24 cellular contexts compared by ENCODE assay signal in the genomic region with DNA sequence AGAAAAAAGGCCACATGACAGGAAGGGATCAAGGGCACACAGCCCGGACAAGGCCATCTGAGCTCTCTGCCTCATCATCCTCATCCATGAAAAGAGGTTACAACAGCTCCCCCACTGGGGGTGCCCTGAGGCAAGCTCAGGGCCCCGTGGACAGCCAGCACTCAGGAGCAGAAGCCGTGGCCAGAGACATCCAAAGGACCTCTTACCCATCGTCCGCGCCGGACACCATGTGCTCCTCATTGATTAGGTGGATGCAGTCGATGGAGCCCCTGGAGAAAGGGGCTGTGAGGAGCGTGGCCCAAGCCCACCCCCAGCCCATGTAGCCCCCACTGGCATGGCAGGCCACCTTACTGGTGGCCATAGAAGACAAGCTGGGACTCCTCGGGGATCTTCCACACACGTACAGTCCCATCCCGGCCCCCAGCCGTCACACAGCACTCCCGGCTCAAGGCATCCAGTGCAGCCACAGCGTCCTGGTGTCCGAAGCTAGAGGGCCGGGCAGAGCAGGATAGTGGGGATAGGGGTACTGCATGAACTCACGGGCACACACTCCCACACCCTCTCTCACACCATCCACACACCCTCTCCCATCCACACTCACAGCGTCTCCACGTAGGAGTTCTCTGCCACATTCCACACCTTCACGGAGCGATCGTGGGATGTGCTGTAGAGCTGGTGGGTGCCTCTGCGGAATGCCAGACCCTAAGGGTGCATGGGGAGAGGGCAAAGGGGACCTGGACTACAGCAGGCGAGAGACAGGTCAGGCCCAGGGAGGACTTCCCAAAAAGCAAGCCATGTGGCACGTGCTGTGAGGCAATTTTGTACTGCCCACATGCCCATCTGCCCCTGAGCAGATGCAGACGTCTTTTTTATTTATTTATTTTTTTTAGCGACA. TPM values are rescaled to one million over a fixed set of nuclear protein-coding genes. Genes with fewer than 3 reads are reported as not detected.
"Had no signal": no experiment of that assay in that cellular context is flagged by ENCODE, and none has a peak within 500 bp of the region (broad histone marks: within the 10 kb centered on the region; RNA-seq: fewer than 3 reads in every experiment).

No MANE protein-coding gene starts in this region.

- H3K27ac Mint-ChIP-seq: activated T-helper 1 cell treated with anti-CD3 and anti-CD28 coated beads, Interleukin-12 subunit alpha, Interleukin-12 subunit beta, Interleukin-2, Interleukin-4 antibody, amounts not matched to agents 30 ng/mL and 10 ng/mL and 1 ng/mL, durations not matched to agents 14 hours and 24 hours and 36 hours; mesothelial cell of epicardium; stimulated activated naive B cell treated with anti-CD40 and anti-IgM and Interleukin-4, amounts not matched to agents 10 μg/mL and 1 μg/mL and 100 μg/mL, for 72 hours had no signal

- H3K27me3 ChIP-seq: body of pancreas, ovary, right lobe of liver, tibial artery, vagina had no signal

- H3K4me3 Mint-ChIP-seq: activated T-helper 1 cell treated with anti-CD3 and anti-CD28 coated beads, Interleukin-12 subunit alpha, Interleukin-12 subunit beta, Interleukin-2, Interleukin-4 antibody, amounts not matched to agents 30 ng/mL and 10 ng/mL and 1 ng/mL, durations not matched to agents 14 hours and 24 hours and 36 hours; mesothelial cell of epicardium; stimulated activated naive B cell treated with anti-CD40 and anti-IgM and Interleukin-4, amounts not matched to agents 10 μg/mL and 1 μg/mL and 100 μg/mL, for 72 hours had no signal

- H3K9me3 ChIP-seq: body of pancreas, ovary, right lobe of liver, tibial artery, vagina had no signal

- H3K27me3 Mint-ChIP-seq: stimulated activated naive B cell treated with anti-CD40 and anti-IgM and Interleukin-4, amounts not matched to agents 10 μg/mL and 1 μg/mL and 100 μg/mL, for 72 hours had no signal

- H3K36me3 ChIP-seq: ovary had no signal

- H3K27ac ChIP-seq: body of pancreas, coronary artery, ovary, right lobe of liver, tibial artery, vagina, VCaP had no signal

- H3K4me3 ChIP-seq: body of pancreas, coronary artery, lung, ovary, right lobe of liver, tibial artery, vagina had no signal

- DNase-seq: activated CD4-positive, alpha-beta T cell treated with anti-CD3 and anti-CD28 coated beads for 1 hour; activated CD4-positive, alpha-beta T cell treated with anti-CD3 and anti-CD28 coated beads, Interleukin-2, amount 50 U/mL, for 4 hours; activated naive CD4-positive, alpha-beta T cell; activated T-cell treated with anti-CD3 and anti-CD28 coated beads for 4 hours; body of pancreas; central memory CD4-positive, alpha-beta T cell; foreskin melanocyte; glutamatergic neuron; hippocampal formation; left cardiac atrium; stimulated activated naive B cell treated with anti-CD40 and anti-IgM and Interleukin-4, amounts not matched to agents 10 μg/mL and 1 μg/mL and 100 μg/mL, for 72 hours; SW 1271; T-helper 2 cell had no signal

- ATAC-seq: body of pancreas; left cardiac atrium; stimulated activated naive B cell treated with anti-CD40 and anti-IgM and Interleukin-4, amounts not matched to agents 10 μg/mL and 1 μg/mL and 100 μg/mL, for 72 hours had no signal

- H3K9me3 Mint-ChIP-seq: activated T-helper 1 cell treated with anti-CD3 and anti-CD28 coated beads, Interleukin-12 subunit alpha, Interleukin-12 subunit beta, Interleukin-2, Interleukin-4 antibody, amounts not matched to agents 30 ng/mL and 10 ng/mL and 1 ng/mL, durations not matched to agents 14 hours and 24 hours and 36 hours; mesothelial cell of epicardium; stimulated activated naive B cell treated with anti-CD40 and anti-IgM and Interleukin-4, amounts not matched to agents 10 μg/mL and 1 μg/mL and 100 μg/mL, for 72 hours had no signal

RNA-seq across cellular contexts. Expression of gene GPR62, which starts 19.9 kb away (rescaled TPM):
- total RNA-seq: activated T-helper 1 cell treated with anti-CD3 and anti-CD28 coated beads, Interleukin-12 subunit alpha, Interleukin-12 subunit beta, Interleukin-2, Interleukin-4 antibody, amounts not matched to agents 30 ng/mL and 10 ng/mL and 1 ng/mL, durations not matched to agents 14 hours and 24 hours and 36 hours; body of pancreas; epithelial cell of proximal tubule; vagina had no signal

RNA-seq across cellular contexts. Expression of gene IQCF1, which starts 32.1 kb away (rescaled TPM):
- total RNA-seq: activated T-helper 1 cell treated with anti-CD3 and anti-CD28 coated beads, Interleukin-12 subunit alpha, Interleukin-12 subunit beta, Interleukin-2, Interleukin-4 antibody, amounts not matched to agents 30 ng/mL and 10 ng/mL and 1 ng/mL, durations not matched to agents 14 hours and 24 hours and 36 hours; body of pancreas; epithelial cell of proximal tubule; left cardiac atrium; lung; mesothelial cell of epicardium; right lobe of liver; subcutaneous adipose tissue; vagina had no signal
